ENCODE assay signal across 10 cellular contexts in the genomic region with DNA sequence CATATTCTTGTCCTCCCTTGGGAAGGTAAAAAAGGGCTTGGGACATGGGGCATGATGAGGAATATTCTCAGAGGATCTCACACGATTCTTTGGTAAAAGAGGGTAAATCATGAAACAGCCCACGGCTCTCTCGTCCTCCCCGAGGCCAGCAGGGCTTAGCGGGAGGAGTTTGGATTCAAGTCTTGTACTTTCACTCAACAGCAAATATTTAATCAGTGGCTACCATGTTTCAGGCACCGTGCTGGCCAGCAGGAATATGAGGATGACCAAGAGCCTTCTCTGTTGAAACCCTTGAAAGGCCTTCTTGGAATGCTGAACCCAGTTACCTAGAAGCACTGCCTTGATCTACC. TPM values are rescaled to one million over a fixed set of nuclear protein-coding genes. Genes with fewer than 3 reads are reported as not detected.
DNase-seq lines count a peak whose midpoint lies in the region; ATAC-seq lines count a peak whose summit lies in the region.
"Had no signal": no experiment of that assay in that cellular context is flagged by ENCODE, and none has a peak within 500 bp of the region (broad histone marks: within the 10 kb centered on the region; RNA-seq: fewer than 3 reads in every experiment).

No MANE protein-coding gene starts in this region.

- H3K9ac ChIP-seq in BLaER1, result no peak overlapping the region
- peak overlapping the region; percentile 22 for H3K9ac ChIP-seq in Karpas-422 (ENCODE audit: low read length)

- ATAC-seq in central memory CD8-positive, alpha-beta T cell (replicated peaks; ENCODE audit: extremely low read depth, poor library complexity, severe bottlenecking), result no peak
- ATAC-seq in natural killer cell treated with Interleukin-12 subunit alpha and Interleukin-12 subunit beta and Interleukin-15 and Interleukin-18, amount 100 ng/mL, for 72 hours, result no peak
- no peak for ATAC-seq in GM19463 (IDR thresholded peaks at IDR 0.05; ENCODE audit: unreplicated experiment)

- no peak overlapping the region for H2AFZ ChIP-seq in Karpas-422 (ENCODE audit: low read length)

- no peaks in the 10 kb centered on the region; the same call in 1 of the 2 replicates for H4K20me1 ChIP-seq in BLaER1
- H4K20me1 ChIP-seq in Karpas-422 (ENCODE audit: insufficient read depth, low read depth, low read length), result no peaks in the 10 kb centered on the region

- H3K4me3 Mint-ChIP-seq in central memory CD8-positive, alpha-beta T cell, result peak overlapping the region; percentile 40
- peak overlapping the region; percentile 52 for H3K4me3 Mint-ChIP-seq in natural killer cell treated with Interleukin-12 subunit alpha and Interleukin-12 subunit beta and Interleukin-15 and Interleukin-18, amount 100 ng/mL, for 72 hours

- H3K4me1 ChIP-seq in BLaER1, result peaks cover 99% of the 10 kb centered on the region
- peaks cover 90% of the 10 kb centered on the region for H3K4me1 ChIP-seq in Karpas-422 (ENCODE audit: low read length)

- H3K9me3 Mint-ChIP-seq in central memory CD8-positive, alpha-beta T cell, result no peaks in the 10 kb centered on the region
- no peaks in the 10 kb centered on the region for H3K9me3 Mint-ChIP-seq in natural killer cell treated with Interleukin-12 subunit alpha and Interleukin-12 subunit beta and Interleukin-15 and Interleukin-18, amount 100 ng/mL, for 72 hours

- H3K4me3 ChIP-seq in BLaER1 (no peak overlapping the region), Karpas-422 (ENCODE audit: low read length) (peak overlapping the region; percentile 13; the same call in 1 of the 2 replicates)

- no peaks in the 10 kb centered on the region for H3K9me3 ChIP-seq in BLaER1
- no peaks in the 10 kb centered on the region for H3K9me3 ChIP-seq in Karpas-422 (ENCODE audit: low read length)

- no peaks in the 10 kb centered on the region for H3K27me3 Mint-ChIP-seq in central memory CD8-positive, alpha-beta T cell
- no peaks in the 10 kb centered on the region for H3K27me3 Mint-ChIP-seq in natural killer cell treated with Interleukin-12 subunit alpha and Interleukin-12 subunit beta and Interleukin-15 and Interleukin-18, amount 100 ng/mL, for 72 hours

- H3K27ac Mint-ChIP-seq in central memory CD8-positive, alpha-beta T cell (ENCODE audit: low read depth), result peak overlapping the region; percentile 67
- peak overlapping the region; percentile 96 to 98 for H3K27ac Mint-ChIP-seq in natural killer cell treated with Interleukin-12 subunit alpha and Interleukin-12 subunit beta and Interleukin-15 and Interleukin-18, amount 100 ng/mL, for 72 hours

- H3K79me2 ChIP-seq in Karpas-422 (ENCODE audit: low read length), result peaks cover 94% of the 10 kb centered on the region

- DNase-seq in Karpas-422, result no peak
- DNase-seq in central memory CD8-positive, alpha-beta T cell (ENCODE audit: low spot score in 2 of 2), result no peak
- no peak for DNase-seq in natural killer cell treated with Interleukin-12 subunit alpha and Interleukin-12 subunit beta and Interleukin-15 and Interleukin-18, amount 100 ng/mL, for 72 hours (ENCODE audit: low spot score)
- DNase-seq in amygdala (lab: John Stamatoyannopoulos, UW), result no peak
- no peak for DNase-seq in NCI-H1092 treated with DMSO at 0.1 percent for 48 hours (lab: John Stamatoyannopoulos, UW)
- DNase-seq in NAMALWA (ENCODE audit: low spot score), result no peak
- DNase-seq: DMS 273 treated with DMSO at 0.1 percent for 48 hours, NCI-H1436 treated with DMSO at 0.1 percent for 48 hours had no signal

- H3K36me3 Mint-ChIP-seq in central memory CD8-positive, alpha-beta T cell (ENCODE audit: insufficient read depth), result peaks cover 18% of the 10 kb centered on the region
- peaks cover 14% of the 10 kb centered on the region for H3K36me3 Mint-ChIP-seq in natural killer cell treated with Interleukin-12 subunit alpha and Interleukin-12 subunit beta and Interleukin-15 and Interleukin-18, amount 100 ng/mL, for 72 hours

- no peaks in the 10 kb centered on the region for H3K9me2 ChIP-seq in Karpas-422 (replicated peaks; ENCODE audit: insufficient read depth, low read length)

- peaks cover 62% of the 10 kb centered on the region for H3K36me3 ChIP-seq in BLaER1
- peaks cover 44% of the 10 kb centered on the region; the same call in 1 of the 2 replicates for H3K36me3 ChIP-seq in Karpas-422 (ENCODE audit: insufficient read depth, low read length)

- peaks cover 77% of the 10 kb centered on the region for H3K4me1 Mint-ChIP-seq in central memory CD8-positive, alpha-beta T cell
- peaks cover 72 to 74% of the 10 kb centered on the region in 2 donors for H3K4me1 Mint-ChIP-seq in natural killer cell treated with Interleukin-12 subunit alpha and Interleukin-12 subunit beta and Interleukin-15 and Interleukin-18, amount 100 ng/mL, for 72 hours (ENCODE audit: low read depth in 2 of 2)

- peak overlapping the region; percentile 62 for H3K27ac ChIP-seq in BLaER1
- peak overlapping the region; percentile 77 for H3K27ac ChIP-seq in Karpas-422 (ENCODE audit: low read length)

- H3K27me3 ChIP-seq in BLaER1, result no peaks in the 10 kb centered on the region
- H3K27me3 ChIP-seq in Karpas-422 (ENCODE audit: low read length), result no peaks in the 10 kb centered on the region

- H3K4me2 ChIP-seq in BLaER1 (peak overlapping the region; percentile 60), Karpas-422 (ENCODE audit: low read depth, low read length, poor library complexity, severe bottlenecking) (peak overlapping the region; percentile 46)

RNA-seq across cellular contexts. Expression of a gene that starts 8.8 kb away (rescaled TPM):
- total RNA-seq in Karpas-422 (2014; rRNA removed; shearing (Covaris generic); ENCODE audit: low replicate concordance), result 7.6 and 12.0 TPM in 2 replicates
- 10 to 100 TPM; 65.9 to 75.4 TPM for total RNA-seq in natural killer cell treated with Interleukin-12 subunit alpha and Interleukin-12 subunit beta and Interleukin-15 and Interleukin-18, amount 100 ng/mL, for 72 hours

RNA-seq across cellular contexts. Expression of a gene that starts 46.1 kb away (rescaled TPM):
- not detected in 2 replicates for total RNA-seq in Karpas-422 (2014; rRNA removed; shearing (Covaris generic); ENCODE audit: low replicate concordance)
- total RNA-seq in natural killer cell treated with Interleukin-12 subunit alpha and Interleukin-12 subunit beta and Interleukin-15 and Interleukin-18, amount 100 ng/mL, for 72 hours, result under 1 TPM; 0.62 to 0.81 TPM
